11 cellular contexts compared by ENCODE assay signal in genomic region chr13:33757713-33758112, GRCh38.
DNase-seq lines count a peak whose midpoint lies in the region; ATAC-seq lines count a peak whose summit lies in the region.
"Had no signal": no experiment of that assay in that cellular context is flagged by ENCODE, and none has a peak within 500 bp of the region (broad histone marks: within the 10 kb centered on the region; RNA-seq: fewer than 3 reads in every experiment).

No MANE protein-coding gene starts in this region.

- H3K4me1 Mint-ChIP-seq in T-cell: peaks cover 0 to 1% (median 0%) of the 10 kb centered on the region in 3 donors

- H3K27ac Mint-ChIP-seq in T-cell: no peak overlapping the region

- ATAC-seq in GM18870 (IDR thresholded peaks at IDR 0.05; ENCODE audit: unreplicated experiment): peak; percentile 78
- peak; percentile 93 for ATAC-seq in HG02610 (IDR thresholded peaks at IDR 0.05; ENCODE audit: unreplicated experiment)
- peak; percentile 83 for ATAC-seq in HG03432 (IDR thresholded peaks at IDR 0.05; ENCODE audit: unreplicated experiment)
- no peak for ATAC-seq in T-cell (replicated peaks in 1 of 4)
- ATAC-seq: PC-3 had no signal

- CTCF ChIA-PET in T-cell (lab: Charles Lee): no interaction called here

- no peak overlapping the region for H3K4me3 Mint-ChIP-seq in T-cell

- DNase-seq in globus pallidus (ENCODE audit: low spot score) (peak; percentile 52), NCI-H1048 (lab: John Stamatoyannopoulos, UW) (no peak), SKM-1 treated with dmso at 0.1 percent for 144 hours (lab: John Stamatoyannopoulos, UW; ENCODE audit: unreplicated experiment) (no peak), T-cell (no peak)
- no peak for DNase-seq in stimulated activated CD4-positive, alpha-beta T cell treated with anti-CD3 and anti-CD28 coated beads, Interleukin-4, amount 100 ng/mL, for 24 hours
- DNase-seq: Caco-2, NCI-H1105 treated with DMSO at 0.1 percent for 48 hours, PC-3 had no signal

- POLR2A ChIA-PET in T-cell (lab: Charles Lee): no interaction called here

- no peaks in the 10 kb centered on the region for H3K36me3 Mint-ChIP-seq in T-cell

- H3K27me3 Mint-ChIP-seq in T-cell: peaks cover 0 to 5% of the 10 kb centered on the region in 2 donors

- no peaks in the 10 kb centered on the region for H3K9me3 Mint-ChIP-seq in T-cell

Comparison
In these comparisons a context has a peak if more than half of its experiments do, and no peak if none do; other contexts are left out.
1. ATAC-seq: peak in GM18870 (single experiment), HG02610 (single experiment) and HG03432 (single experiment); none in T-cell (0 of 4).